17 cellular contexts compared by ENCODE assay signal in genomic region chr14:99740411-99740810, GRCh38. TPM values are rescaled to one million over a fixed set of nuclear protein-coding genes. Genes with fewer than 3 reads are reported as not detected.
"Had no signal": no experiment of that assay in that cellular context is flagged by ENCODE, and none has a peak within 500 bp of the region (broad histone marks: within the 10 kb centered on the region; RNA-seq: fewer than 3 reads in every experiment).

No MANE protein-coding gene starts in this region.

- H3K27ac ChIP-seq: dorsolateral prefrontal cortex had no signal

- H3K36me3 ChIP-seq: lower lobe of right lung had no signal

- DNase-seq: activated CD4-positive, alpha-beta T cell treated with anti-CD3 and anti-CD28 coated beads, Interleukin-2, amount 50 U/mL, for 48 hours; activated CD8-positive, alpha-beta memory T cell treated with anti-CD3 and anti-CD28 coated beads, Interleukin-2, amount 10 ng/mL, durations not matched to agents 7 days and 5 days; activated effector memory CD4-positive, alpha-beta T cell treated with Interleukin-2 at 50 U/mL for 16 hours; activated naive CD4-positive, alpha-beta T cell treated with anti-CD3 and anti-CD28 coated beads, Interleukin-2, amount 50 U/mL, for 16 hours; activated T-cell treated with anti-CD3 and anti-CD28 coated beads, Interleukin-2, amount 50 U/mL, for 24 hours; dorsolateral prefrontal cortex; erythroblast; kidney glomerular epithelial cell; lower lobe of right lung; stimulated activated CD4-positive, alpha-beta T cell treated with anti-CD3 and anti-CD28 coated beads, Interleukin-15, amount 100 ng/mL, for 24 hours; stimulated activated CD4-positive, alpha-beta T cell treated with anti-CD3 and anti-CD28 coated beads, Interleukin-4, amount 100 ng/mL, for 24 hours; stimulated activated naive CD4-positive, alpha-beta T cell treated with Interleukin-2 at 50 U/mL for 16 hours; T-cell; T1000 had no signal

- H3K9me3 ChIP-seq: lower lobe of right lung had no signal

- H3K27ac Mint-ChIP-seq: activated CD8-positive, alpha-beta memory T cell treated with anti-CD3 and anti-CD28 coated beads, Interleukin-2, amount 10 ng/mL, durations not matched to agents 7 days and 5 days; activated T-cell treated with anti-CD3 and anti-CD28 coated beads, Interleukin-2, amount 50 U/mL, for 24 hours; mesothelial cell of epicardium; T-cell had no signal

- H3K4me3 ChIP-seq: dorsolateral prefrontal cortex had no signal

- H3K27me3 ChIP-seq: dorsolateral prefrontal cortex had no signal

- H3K4me3 Mint-ChIP-seq: activated CD8-positive, alpha-beta memory T cell treated with anti-CD3 and anti-CD28 coated beads, Interleukin-2, amount 10 ng/mL, durations not matched to agents 7 days and 5 days; activated T-cell treated with anti-CD3 and anti-CD28 coated beads, Interleukin-2, amount 50 U/mL, for 24 hours; mesothelial cell of epicardium; neural crest cell; T-cell had no signal

- H3K4me1 Mint-ChIP-seq: activated CD8-positive, alpha-beta memory T cell treated with anti-CD3 and anti-CD28 coated beads, Interleukin-2, amount 10 ng/mL, durations not matched to agents 7 days and 5 days had no signal

- H3K9me3 Mint-ChIP-seq: activated T-cell treated with anti-CD3 and anti-CD28 coated beads, Interleukin-2, amount 50 U/mL, for 24 hours; mesothelial cell of epicardium; neural crest cell; T-cell had no signal

- ATAC-seq: activated CD4-positive, CD25-positive, alpha-beta regulatory T cell treated with anti-CD3 and anti-CD28 coated beads, Interleukin-2, amount 50 U/mL, for 24 hours; activated CD8-positive, alpha-beta memory T cell treated with anti-CD3 and anti-CD28 coated beads, Interleukin-2, amount 10 ng/mL, durations not matched to agents 7 days and 5 days; lower lobe of right lung; T-cell had no signal

RNA-seq across cellular contexts. Expression of gene EML1, which starts 52.8 kb away (rescaled TPM):
- total RNA-seq: activated CD8-positive, alpha-beta memory T cell treated with anti-CD3 and anti-CD28 coated beads, Interleukin-2, amount 10 ng/mL, durations not matched to agents 7 days and 5 days had no signal
